1 cellular context compared by ENCODE assay signal in genomic region chr22:18154821-18155390, GRCh38.
TF ChIP-seq lines count a peak whose summit lies in the region.

No MANE protein-coding gene starts in this region.

TF ChIP-seq in GM12878, 131 proteins besides CTCF, POLR2A, EP300 and RAD21:
- no peak for TF ChIP-seq TAF1 (IDR thresholded peaks at IDR 0.05; ENCODE audit: borderline replicate concordance, low read depth, low read length)
- TF ChIP-seq POLR2AphosphoS5 (IDR thresholded peaks at IDR 0.05; ENCODE audit: low read length), result 0 out of 2 replicates have a peak, but pooled peaks have one; percentile 26
